13 cellular contexts compared by ENCODE assay signal in genomic region chr2:23901966-23902942, GRCh38. TPM values are rescaled to one million over a fixed set of nuclear protein-coding genes. Genes with fewer than 3 reads are reported as not detected.
DNase-seq lines count a peak whose midpoint lies in the region; ATAC-seq and TF ChIP-seq lines count a peak whose summit lies in the region.
"Had no signal": no experiment of that assay in that cellular context is flagged by ENCODE, and none has a peak within 500 bp of the region (broad histone marks: within the 10 kb centered on the region; RNA-seq: fewer than 3 reads in every experiment).

No MANE protein-coding gene starts in this region.

- H3K27ac ChIP-seq in VCaP (peak overlapping the region; percentile 63), liver (ENCODE audit: low read depth in 1 of 2, low read length in 2 of 2) (no peak overlapping the region)
- H3K27ac ChIP-seq: BLaER1, heart right ventricle had no signal

- TF ChIP-seq CTCF in AG09309 (IDR thresholded peaks at IDR 0.05; ENCODE audit: control insufficient read depth, insufficient read depth, low read depth, low read length, missing control alignments) = no peak
- TF ChIP-seq CTCF in VCaP (conservative IDR thresholded peaks at IDR 0.05) = no peak
- TF ChIP-seq CTCF in liver (IDR thresholded peaks at IDR 0.05; ENCODE audit: low read depth, low read length, missing input control) = no peak

- H3K27ac Mint-ChIP-seq in activated CD4-positive, alpha-beta T cell treated with anti-CD3 and anti-CD28 coated beads, Interleukin-2, amount 10 ng/mL, durations not matched to agents 24 days and 14 days = no peak overlapping the region
- H3K27ac Mint-ChIP-seq: stimulated activated naive B cell treated with anti-CD40 and anti-IgM and Interleukin-4, amounts not matched to agents 10 μg/mL and 1 μg/mL and 100 μg/mL, for 72 hours; T-helper 1 cell treated with Interleukin-12 subunit alpha and Interleukin-12 subunit beta and Interleukin-4 antibody, amounts not matched to agents 30 μg/mL and 1 μg/mL, for 36 hours had no signal

- H3K36me3 ChIP-seq in liver (ENCODE audit: control insufficient read depth in 4 of 4, insufficient read depth in 3 of 4, low read depth in 1 of 4, low read length in 3 of 4) = no peaks in the 10 kb centered on the region
- H3K36me3 ChIP-seq: BLaER1, heart right ventricle had no signal

- no peaks in the 10 kb centered on the region for H3K9me3 Mint-ChIP-seq in activated CD4-positive, alpha-beta T cell treated with anti-CD3 and anti-CD28 coated beads, Interleukin-2, amount 10 ng/mL, durations not matched to agents 24 days and 14 days
- H3K9me3 Mint-ChIP-seq in activated T-cell treated with anti-CD3 and anti-CD28 coated beads, Interleukin-2, amount 50 U/mL, for 4 hours = no peaks in the 10 kb centered on the region
- H3K9me3 Mint-ChIP-seq: T-helper 1 cell treated with Interleukin-12 subunit alpha and Interleukin-12 subunit beta and Interleukin-4 antibody, amounts not matched to agents 30 μg/mL and 1 μg/mL, for 36 hours had no signal

- H3K4me3 ChIP-seq in AG09309 (ENCODE audit: control insufficient read depth, low read depth, low read length) (no peak overlapping the region), liver (ENCODE audit: low read depth in 1 of 3, low read length in 3 of 3) (no peak overlapping the region)
- H3K4me3 ChIP-seq: BLaER1, heart right ventricle had no signal

- no peaks in the 10 kb centered on the region for H3K27me3 Mint-ChIP-seq in activated CD4-positive, alpha-beta T cell treated with anti-CD3 and anti-CD28 coated beads, Interleukin-2, amount 10 ng/mL, durations not matched to agents 24 days and 14 days
- no peaks in the 10 kb centered on the region for H3K27me3 Mint-ChIP-seq in activated T-cell treated with anti-CD3 and anti-CD28 coated beads, Interleukin-2, amount 50 U/mL, for 4 hours (ENCODE audit: low read depth)
- H3K27me3 Mint-ChIP-seq: brain; stimulated activated naive B cell treated with anti-CD40 and anti-IgM and Interleukin-4, amounts not matched to agents 10 μg/mL and 1 μg/mL and 100 μg/mL, for 72 hours had no signal

- ATAC-seq in activated T-cell treated with anti-CD3 and anti-CD28 coated beads, Interleukin-2, amount 50 U/mL, for 4 hours = no peak
- ATAC-seq: stimulated activated naive B cell treated with anti-CD40 and anti-IgM and Interleukin-4, amounts not matched to agents 10 μg/mL and 1 μg/mL and 100 μg/mL, for 72 hours had no signal

- no peak overlapping the region for H3K4me3 Mint-ChIP-seq in activated CD4-positive, alpha-beta T cell treated with anti-CD3 and anti-CD28 coated beads, Interleukin-2, amount 10 ng/mL, durations not matched to agents 24 days and 14 days
- H3K4me3 Mint-ChIP-seq in activated T-cell treated with anti-CD3 and anti-CD28 coated beads, Interleukin-2, amount 50 U/mL, for 4 hours = no peak overlapping the region
- H3K4me3 Mint-ChIP-seq: brain; stimulated activated naive B cell treated with anti-CD40 and anti-IgM and Interleukin-4, amounts not matched to agents 10 μg/mL and 1 μg/mL and 100 μg/mL, for 72 hours; T-helper 1 cell treated with Interleukin-12 subunit alpha and Interleukin-12 subunit beta and Interleukin-4 antibody, amounts not matched to agents 30 μg/mL and 1 μg/mL, for 36 hours had no signal

- WGBS in liver = 58% methylated on average over 6 of the region's 6 CpGs

- no peaks in the 10 kb centered on the region for H3K4me1 Mint-ChIP-seq in activated CD4-positive, alpha-beta T cell treated with anti-CD3 and anti-CD28 coated beads, Interleukin-2, amount 10 ng/mL, durations not matched to agents 24 days and 14 days
- H3K4me1 Mint-ChIP-seq in activated T-cell treated with anti-CD3 and anti-CD28 coated beads, Interleukin-2, amount 50 U/mL, for 4 hours (ENCODE audit: low read depth) = peaks cover 42% of the 10 kb centered on the region

- DNase-seq in AG09309 (ENCODE audit: low read depth) (peak; percentile 33), HS-5 (ENCODE audit: low read depth) (peak; percentile 49), cortex of kidney (lab: John Stamatoyannopoulos, UW) (no peak)
- no peak for DNase-seq in activated CD4-positive, alpha-beta T cell treated with anti-CD3 and anti-CD28 coated beads, Interleukin-2, amount 10 ng/mL, durations not matched to agents 24 days and 14 days
- DNase-seq in activated T-cell treated with anti-CD3 and anti-CD28 coated beads, Interleukin-2, amount 50 U/mL, for 4 hours = no peak
- no peak for DNase-seq in NK-92 treated with Interleukin-12 subunit alpha and Interleukin-12 subunit beta, amount 100 ng/mL, for 24 hours (lab: John Stamatoyannopoulos, UW)
- DNase-seq: heart right ventricle; stimulated activated naive B cell treated with anti-CD40 and anti-IgM and Interleukin-4, amounts not matched to agents 10 μg/mL and 1 μg/mL and 100 μg/mL, for 72 hours had no signal

- H3K4me1 ChIP-seq in liver (ENCODE audit: control insufficient read depth in 4 of 4, insufficient read depth in 4 of 4, low read length in 3 of 4) = peaks cover 0 to 10% (median 3%) of the 10 kb centered on the region in 4 donors
- H3K4me1 ChIP-seq: BLaER1 had no signal

- no peaks in the 10 kb centered on the region for H3K9me3 ChIP-seq in liver (ENCODE audit: control insufficient read depth in 4 of 4, low read length in 3 of 4)

- H3K9ac ChIP-seq in liver (ENCODE audit: low read depth in 1 of 2, low read length in 2 of 2) = no peak overlapping the region
- H3K9ac ChIP-seq: BLaER1 had no signal

- TF ChIP-seq RAD21 in liver (IDR thresholded peaks at IDR 0.05) = no peak

- intact Hi-C loops in activated CD4-positive, alpha-beta T cell treated with anti-CD3 and anti-CD28 coated beads, Interleukin-2, amount 10 ng/mL, durations not matched to agents 24 days and 14 days (cut with micrococcal nuclease) = no loop called here

- H3K27me3 ChIP-seq in liver (ENCODE audit: control insufficient read depth in 4 of 4, insufficient read depth in 4 of 4, low read length in 3 of 4) = no peaks in the 10 kb centered on the region
- H3K27me3 ChIP-seq: BLaER1, heart right ventricle had no signal

- H3K36me3 Mint-ChIP-seq in activated CD4-positive, alpha-beta T cell treated with anti-CD3 and anti-CD28 coated beads, Interleukin-2, amount 10 ng/mL, durations not matched to agents 24 days and 14 days (ENCODE audit: low read depth) = no peaks in the 10 kb centered on the region
- peaks cover 4% of the 10 kb centered on the region for H3K36me3 Mint-ChIP-seq in activated T-cell treated with anti-CD3 and anti-CD28 coated beads, Interleukin-2, amount 50 U/mL, for 4 hours (ENCODE audit: insufficient read depth)

TF ChIP-seq in liver, 16 proteins besides CTCF, POLR2A, EP300 and RAD21 (continues in another document):
- TF ChIP-seq JUND (IDR thresholded peaks at IDR 0.05) (no peak), FOXA2 (IDR thresholded peaks at IDR 0.05) (no peak), SP1 (IDR thresholded peaks at IDR 0.05) (no peak), GABPA (IDR thresholded peaks at IDR 0.05 in 1 of 2, conservative IDR thresholded peaks at IDR 0.05 in 1 of 2) (no peak), TAF1 (conservative IDR thresholded peaks at IDR 0.05) (no peak), NR2F2 (IDR thresholded peaks at IDR 0.05) (no peak), HNF4A (conservative IDR thresholded peaks at IDR 0.05) (no peak), RXRA (IDR thresholded peaks at IDR 0.05) (no peak), EGR1 (IDR thresholded peaks at IDR 0.05; ENCODE audit: low read depth in 2 of 2) (no peak), FOXA1 (IDR thresholded peaks at IDR 0.05) (no peak), HNF4G (IDR thresholded peaks at IDR 0.05) (no peak)
- TF ChIP-seq, protein P1, sequence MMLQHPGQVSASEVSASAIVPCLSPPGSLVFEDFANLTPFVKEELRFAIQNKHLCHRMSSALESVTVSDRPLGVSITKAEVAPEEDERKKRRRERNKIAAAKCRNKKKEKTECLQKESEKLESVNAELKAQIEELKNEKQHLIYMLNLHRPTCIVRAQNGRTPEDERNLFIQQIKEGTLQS (IDR thresholded peaks at IDR 0.05) = peak; percentile 34
- TF ChIP-seq, protein P2, sequence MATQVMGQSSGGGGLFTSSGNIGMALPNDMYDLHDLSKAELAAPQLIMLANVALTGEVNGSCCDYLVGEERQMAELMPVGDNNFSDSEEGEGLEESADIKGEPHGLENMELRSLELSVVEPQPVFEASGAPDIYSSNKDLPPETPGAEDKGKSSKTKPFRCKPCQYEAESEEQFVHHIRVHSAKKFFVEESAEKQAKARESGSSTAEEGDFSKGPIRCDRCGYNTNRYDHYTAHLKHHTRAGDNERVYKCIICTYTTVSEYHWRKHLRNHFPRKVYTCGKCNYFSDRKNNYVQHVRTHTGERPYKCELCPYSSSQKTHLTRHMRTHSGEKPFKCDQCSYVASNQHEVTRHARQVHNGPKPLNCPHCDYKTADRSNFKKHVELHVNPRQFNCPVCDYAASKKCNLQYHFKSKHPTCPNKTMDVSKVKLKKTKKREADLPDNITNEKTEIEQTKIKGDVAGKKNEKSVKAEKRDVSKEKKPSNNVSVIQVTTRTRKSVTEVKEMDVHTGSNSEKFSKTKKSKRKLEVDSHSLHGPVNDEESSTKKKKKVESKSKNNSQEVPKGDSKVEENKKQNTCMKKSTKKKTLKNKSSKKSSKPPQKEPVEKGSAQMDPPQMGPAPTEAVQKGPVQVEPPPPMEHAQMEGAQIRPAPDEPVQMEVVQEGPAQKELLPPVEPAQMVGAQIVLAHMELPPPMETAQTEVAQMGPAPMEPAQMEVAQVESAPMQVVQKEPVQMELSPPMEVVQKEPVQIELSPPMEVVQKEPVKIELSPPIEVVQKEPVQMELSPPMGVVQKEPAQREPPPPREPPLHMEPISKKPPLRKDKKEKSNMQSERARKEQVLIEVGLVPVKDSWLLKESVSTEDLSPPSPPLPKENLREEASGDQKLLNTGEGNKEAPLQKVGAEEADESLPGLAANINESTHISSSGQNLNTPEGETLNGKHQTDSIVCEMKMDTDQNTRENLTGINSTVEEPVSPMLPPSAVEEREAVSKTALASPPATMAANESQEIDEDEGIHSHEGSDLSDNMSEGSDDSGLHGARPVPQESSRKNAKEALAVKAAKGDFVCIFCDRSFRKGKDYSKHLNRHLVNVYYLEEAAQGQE (IDR thresholded peaks at IDR 0.05) = no peak

RNA-seq across cellular contexts. Expression of gene ATAD2B, which starts 24.7 kb away (rescaled TPM):
- total RNA-seq in liver = 10 to 100 TPM; 16.1 to 16.2 TPM
- polyA plus RNA-seq in liver = 1 to 10 TPM; 2.3 to 6.8 TPM
- total RNA-seq in activated CD4-positive, alpha-beta T cell treated with anti-CD3 and anti-CD28 coated beads, Interleukin-2, amount 10 ng/mL, durations not matched to agents 24 days and 14 days = 23.9 and 24.3 TPM in 2 replicates
- 10 to 100 TPM; 12.5 to 15.4 (median 13.2) TPM for total RNA-seq in activated T-cell treated with anti-CD3 and anti-CD28 coated beads, Interleukin-2, amount 50 U/mL, for 4 hours

RNA-seq across cellular contexts. Expression of gene UBXN2A, which starts 38.0 kb away (rescaled TPM):
- 1 to 10 TPM; 4.9 to 6.3 TPM for total RNA-seq in liver
- 1 to 10 TPM; 2.7 to 4.8 TPM for polyA plus RNA-seq in liver
- total RNA-seq in activated CD4-positive, alpha-beta T cell treated with anti-CD3 and anti-CD28 coated beads, Interleukin-2, amount 10 ng/mL, durations not matched to agents 24 days and 14 days = 11.5 and 13.1 TPM in 2 replicates
- 10 to 100 TPM in 1 of 3 donors, 1 to 10 TPM in 2; 9.8 to 11.0 (median 9.9) TPM for total RNA-seq in activated T-cell treated with anti-CD3 and anti-CD28 coated beads, Interleukin-2, amount 50 U/mL, for 4 hours

Comparison
In these comparisons a context has a peak if more than half of its experiments do, and no peak if none do; other contexts are left out.
1. DNase-seq: peak in AG09309 (single experiment) and HS-5 (single experiment); none in activated CD4-positive, alpha-beta T cell treated with anti-CD3 and anti-CD28 coated beads, Interleukin-2, amount 10 ng/mL, durations not matched to agents 24 days and 14 days (single experiment), cortex of kidney (single experiment), activated T-cell treated with anti-CD3 and anti-CD28 coated beads, Interleukin-2, amount 50 U/mL, for 4 hours (single experiment) and NK-92 treated with Interleukin-12 subunit alpha and Interleukin-12 subunit beta, amount 100 ng/mL, for 24 hours (single experiment).